ENCODE assay signal across 22 cellular contexts in the genomic region with DNA sequence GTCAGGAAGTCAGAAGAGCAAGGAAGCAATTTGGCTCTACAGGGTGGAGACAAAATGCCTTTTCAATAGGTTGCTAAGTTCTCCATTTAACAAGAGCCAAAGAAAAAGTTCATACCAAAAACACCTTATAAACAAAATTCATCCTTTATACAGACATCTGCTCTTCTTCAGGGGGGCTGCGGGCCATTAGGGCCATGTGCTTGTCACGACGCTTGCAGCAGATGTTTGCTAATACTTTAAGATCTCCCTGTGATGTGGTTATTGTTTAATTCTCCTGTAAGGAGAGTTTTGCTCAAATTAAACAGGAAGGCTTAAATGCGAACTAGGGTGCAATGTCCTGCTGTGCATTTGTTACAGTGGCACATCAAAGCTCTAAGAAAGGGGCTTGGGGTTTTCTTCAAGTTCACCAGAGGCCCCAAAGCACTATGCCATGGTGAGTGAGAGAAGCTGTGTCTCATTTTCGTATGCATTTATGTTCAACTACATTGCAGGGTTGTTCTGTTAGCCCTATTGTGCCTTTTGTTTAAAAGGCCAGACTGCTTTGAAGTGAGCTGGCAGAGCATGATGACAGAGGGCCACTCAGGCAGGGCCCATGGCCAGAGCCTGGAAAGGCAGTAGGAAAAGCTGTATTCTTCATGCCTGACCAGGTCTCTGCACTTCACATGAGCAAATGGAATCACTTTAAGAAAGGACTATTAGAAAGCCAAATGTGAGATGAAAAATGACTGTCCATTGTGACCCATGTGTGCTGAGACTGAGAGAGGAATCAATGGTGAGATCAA. TPM values are rescaled to one million over a fixed set of nuclear protein-coding genes. Genes with fewer than 3 reads are reported as not detected.
DNase-seq lines count a peak whose midpoint lies in the region; ATAC-seq, FAIRE-seq and TF ChIP-seq lines count a peak whose summit lies in the region.
"Had no signal": no experiment of that assay in that cellular context is flagged by ENCODE, and none has a peak within 500 bp of the region (broad histone marks: within the 10 kb centered on the region; RNA-seq: fewer than 3 reads in every experiment).

No MANE protein-coding gene starts in this region.

- intact Hi-C loops in CD4-positive, alpha-beta T cell (cut with DNase I, micrococcal nuclease), result loop anchor here (2.0 to 5.0 kb wide), 2 partner anchors 21 to 37 kb away; no protein-coding TSS in a partner anchor

- H3K4me3 Mint-ChIP-seq in CD4-positive, alpha-beta T cell, result peak overlapping the region; percentile 38
- H3K4me3 Mint-ChIP-seq: activated CD4-positive, alpha-beta memory T cell treated with anti-CD3 and anti-CD28 coated beads for 36 hours; activated T-cell treated with anti-CD3 and anti-CD28 coated beads, Interleukin-2, amount 50 U/mL, for 4 hours; B cell had no signal

- DNase-seq in AG08395 (ENCODE audit: low spot score) (peak; percentile 34), RCC 7860 (ENCODE audit: low spot score) (peak; percentile 10), NAMALWA (ENCODE audit: low spot score) (no peak), SW480 (ENCODE audit: low spot score) (no peak), NCI-H128 (lab: John Stamatoyannopoulos, UW; ENCODE audit: unreplicated experiment) (no peak)
- DNase-seq in CD4-positive, alpha-beta T cell, result no peak
- no peak for DNase-seq in stimulated activated naive CD4-positive, alpha-beta T cell treated with Interleukin-2 at 50 U/mL for 16 hours (lab: John Stamatoyannopoulos, UW)
- DNase-seq: activated CD4-positive, alpha-beta memory T cell treated with anti-CD3 and anti-CD28 coated beads for 36 hours; activated T-cell treated with anti-CD3 and anti-CD28 coated beads, Interleukin-2, amount 50 U/mL, for 4 hours; lower lobe of right lung; NCI-H1105 treated with DMSO at 0.1 percent for 48 hours; NCI-H2171 treated with DMSO at 0.1 percent for 48 hours; SHP77; stimulated activated CD4-positive, alpha-beta T cell treated with anti-CD3 and anti-CD28 coated beads, Interleukin-4, amount 100 ng/mL, for 24 hours; uterus had no signal

- no peaks in the 10 kb centered on the region for H3K9me3 ChIP-seq in CD4-positive, alpha-beta T cell (ENCODE audit: control insufficient read depth, low read length)
- H3K9me3 ChIP-seq: esophagus muscularis mucosa, lower lobe of right lung, uterus had no signal

- no peak overlapping the region for H3K27ac ChIP-seq in CD4-positive, alpha-beta T cell (ENCODE audit: low read depth, low read length)
- H3K27ac ChIP-seq: cardiac muscle cell, esophagus muscularis mucosa, lower lobe of right lung, skin epidermis, uterus, VCaP had no signal

- peaks cover 64% of the 10 kb centered on the region for H3K4me1 Mint-ChIP-seq in CD4-positive, alpha-beta T cell (ENCODE audit: low read depth)
- H3K4me1 Mint-ChIP-seq: B cell had no signal

- H3K27ac Mint-ChIP-seq in CD4-positive, alpha-beta T cell, result peak overlapping the region; percentile 83
- H3K27ac Mint-ChIP-seq: activated CD4-positive, alpha-beta memory T cell treated with anti-CD3 and anti-CD28 coated beads for 36 hours; B cell had no signal

- H3K36me3 Mint-ChIP-seq in CD4-positive, alpha-beta T cell (ENCODE audit: low read depth), result no peaks in the 10 kb centered on the region
- H3K36me3 Mint-ChIP-seq: activated CD4-positive, alpha-beta memory T cell treated with anti-CD3 and anti-CD28 coated beads for 36 hours had no signal

- no peaks in the 10 kb centered on the region for H3K27me3 Mint-ChIP-seq in CD4-positive, alpha-beta T cell

- POLR2A ChIA-PET in CD4-positive, alpha-beta T cell (lab: Charles Lee), result interaction anchor here (0.6 to 3.3 kb wide), 5 partner anchors 18 to 1963 kb away, joined by 3 to 11 read pairs (median 4); a partner anchor contains a TSS

- H3K9me3 Mint-ChIP-seq in CD4-positive, alpha-beta T cell, result no peaks in the 10 kb centered on the region
- H3K9me3 Mint-ChIP-seq: activated CD4-positive, alpha-beta memory T cell treated with anti-CD3 and anti-CD28 coated beads for 36 hours had no signal

- CTCF ChIA-PET in CD4-positive, alpha-beta T cell (lab: Charles Lee), result no interaction called here

- H3K27me3 ChIP-seq in CD4-positive, alpha-beta T cell (ENCODE audit: control insufficient read depth, insufficient read depth, low read length), result no peaks in the 10 kb centered on the region
- H3K27me3 ChIP-seq: cardiac muscle cell, esophagus muscularis mucosa, uterus had no signal

- FAIRE-seq in RCC 7860 (lab: Jason Lieb, UNC), result no peak
- peak; percentile 53 for FAIRE-seq in islet of Langerhans (lab: Jason Lieb, UNC)
- FAIRE-seq: K562 had no signal

- no peak for ATAC-seq in CD4-positive, alpha-beta T cell (ENCODE audit: poor library complexity)
- ATAC-seq: activated T-cell treated with anti-CD3 and anti-CD28 coated beads, Interleukin-2, amount 50 U/mL, for 4 hours; K562; lower lobe of right lung had no signal

- TF ChIP-seq CTCF in CD4-positive, alpha-beta T cell (IDR thresholded peaks at IDR 0.05), result no peak

RNA-seq across cellular contexts. Expression of a gene that starts 24.8 kb away (rescaled TPM):
- 1 to 10 TPM; 8.5 to 9.3 TPM for total RNA-seq in CD4-positive, alpha-beta T cell

Comparison
In these comparisons a context has a peak if more than half of its experiments do, and no peak if none do; other contexts are left out.
1. DNase-seq: peak in AG08395 (single experiment) and RCC 7860 (single experiment); none in CD4-positive, alpha-beta T cell (0 of 10), NAMALWA (single experiment), SW480 (single experiment), stimulated activated naive CD4-positive, alpha-beta T cell treated with Interleukin-2 at 50 U/mL for 16 hours (single experiment) and NCI-H128 (single experiment).